8 cellular contexts compared by ENCODE assay signal in genomic region chr4:30720021-30720655, GRCh38. TPM values are rescaled to one million over a fixed set of nuclear protein-coding genes. Genes with fewer than 3 reads are reported as not detected.
DNase-seq lines count a peak whose midpoint lies in the region; ATAC-seq and TF ChIP-seq lines count a peak whose summit lies in the region.

Gene PCDH7, plus strand, starts transcription at chr4:30720369. Its CDS starts 1,054 bp downstream, at chr4:30721423.

- H3K9me3 ChIP-seq in Panc1 (ENCODE audit: control insufficient read depth, insufficient read depth, low read depth, low read length) (no peaks in the 10 kb centered on the region), right lobe of liver (no peaks in the 10 kb centered on the region), stomach (no peaks in the 10 kb centered on the region)

- TF ChIP-seq POLR2A in right lobe of liver (IDR thresholded peaks at IDR 0.05) (no peak), stomach (IDR thresholded peaks at IDR 0.05) (no peak)

- peaks cover 0 to 2% of the 10 kb centered on the region in 2 donors for H3K9me3 Mint-ChIP-seq in effector memory CD8-positive, alpha-beta T cell

- intact Hi-C loops in Panc1 (cut with micrococcal nuclease; ENCODE audit: unreplicated experiment) = no loop called here
- intact Hi-C loops in right lobe of liver (cut with DNase I) = no loop called here
- intact Hi-C loops in stomach (cut with DNase I; ENCODE audit: low total_unique reads) = no loop called here

- peaks cover 3% of the 10 kb centered on the region for H3K4me1 ChIP-seq in Panc1 (ENCODE audit: control insufficient read depth, insufficient read depth, low read length)
- H3K4me1 ChIP-seq in right lobe of liver = peaks cover 0 to 15% (median 0%) of the 10 kb centered on the region in 4 donors
- peaks cover 5 to 64% (median 53%) of the 10 kb centered on the region in 4 donors for H3K4me1 ChIP-seq in stomach

- POLR2A ChIA-PET in Panc1 (lab: Charles Lee) = no interaction called here

- H3K27ac Mint-ChIP-seq in effector memory CD8-positive, alpha-beta T cell = no peak within 1 kb of the TSS

- peaks cover 27 to 54% of the 10 kb centered on the region in 2 donors for H3K27me3 Mint-ChIP-seq in effector memory CD8-positive, alpha-beta T cell

- ATAC-seq in Panc1 = peak; percentile 46
- no peak for ATAC-seq in effector memory CD8-positive, alpha-beta T cell (replicated peaks)
- ATAC-seq in right lobe of liver = peak in 1 of 4 donors; percentile 2

- peaks cover 6 to 9% of the 10 kb centered on the region in 2 donors for H3K4me1 Mint-ChIP-seq in effector memory CD8-positive, alpha-beta T cell (ENCODE audit: low read depth in 2 of 2)

- in situ Hi-C loops in Panc1 (cut with HindIII; ENCODE audit: low pct_unique_long_range_greater_than_20kb, low sequenced_read_pairs) = no loop called here

- peak within 1 kb of the TSS; percentile 81 for H3K27ac ChIP-seq in Panc1 (ENCODE audit: low read length)
- peak within 1 kb of the TSS in 1 of 3 donors; percentile 62 for H3K27ac ChIP-seq in right lobe of liver
- peak within 1 kb of the TSS; percentile 77 to 85 (median 80) for H3K27ac ChIP-seq in stomach

- H3K4me3 Mint-ChIP-seq in effector memory CD8-positive, alpha-beta T cell = peak within 1 kb of the TSS; percentile 22 to 62

- DNase-seq in activated CD8-positive, alpha-beta memory T cell treated with anti-CD3 and anti-CD28 coated beads, Interleukin-2, amount 50 U/mL, for 48 hours = peak; percentile 52
- DNase-seq in activated CD8-positive, alpha-beta memory T cell treated with anti-CD3 and anti-CD28 coated beads for 24 hours = no peak
- DNase-seq in Panc1 (ENCODE audit: low read depth, low spot score) (no peak), right lobe of liver (peak in 1 of 3 donors; percentile 28), stomach (peak; percentile 37), NCI-H2171 treated with DMSO at 0.1 percent for 48 hours (lab: John Stamatoyannopoulos, UW) (no peak), NK-92 (lab: John Stamatoyannopoulos, UW; ENCODE audit: unreplicated experiment) (no peak)
- DNase-seq in effector memory CD8-positive, alpha-beta T cell = no peak

- CTCF ChIA-PET in Panc1 (lab: Charles Lee) = interaction anchor here (0.7 kb wide), 1 partner anchor 208 kb away, joined by 5 read pairs; no protein-coding TSS in a partner anchor

- H3K4me3 ChIP-seq in Panc1 (ENCODE audit: low read depth in 2 of 2, low read length in 2 of 2) (peak within 1 kb of the TSS; percentile 59 to 74), right lobe of liver (peak within 1 kb of the TSS; percentile 16 to 36 (median 32)), stomach (peak within 1 kb of the TSS; percentile 60 to 77 (median 72))

- BruUV-seq in Panc1 (replicated peaks; lab: Mats Ljungman, UMichigan) = no TSS peak

- TF ChIP-seq EP300 in stomach (IDR thresholded peaks at IDR 0.05) = no peak

- no peaks in the 10 kb centered on the region for H3K27me3 ChIP-seq in Panc1 (ENCODE audit: control insufficient read depth, insufficient read depth, low read length)
- H3K27me3 ChIP-seq in right lobe of liver = peaks cover 0 to 7% of the 10 kb centered on the region in 2 donors
- peaks cover 0 to 74% (median 43%) of the 10 kb centered on the region in 3 donors for H3K27me3 ChIP-seq in stomach

- H3K36me3 ChIP-seq in Panc1 (ENCODE audit: control insufficient read depth, insufficient read depth, low read length) (no peaks in the 10 kb centered on the region; the same call in 1 of the 2 replicates), right lobe of liver (no peaks in the 10 kb centered on the region), stomach (no peaks in the 10 kb centered on the region)

- TF ChIP-seq CTCF in Panc1 (IDR thresholded peaks at IDR 0.05) (no peak), right lobe of liver (IDR thresholded peaks at IDR 0.05) (no peak), stomach (IDR thresholded peaks at IDR 0.05) (no peak)

- peaks cover 3% of the 10 kb centered on the region for H3K36me3 Mint-ChIP-seq in effector memory CD8-positive, alpha-beta T cell (ENCODE audit: insufficient read depth)

- under 1% methylated on average over 31 of the region's 43 CpGs for WGBS in right lobe of liver (ENCODE audit: insufficient coverage, low coverage, low lambda C conversion rate, missing lambda C conversion rate)
- 1 to 4% (median 1%) methylated on average over 31 to 43 of the region's 43 CpGs for WGBS in stomach, 5 donors

RNA-seq across cellular contexts. Expression of gene PCDH7, which starts in this region (rescaled TPM):
- total RNA-seq in Panc1 (2021; ENCODE audit: unreplicated experiment) (31.6 TPM), right lobe of liver (1 to 10 TPM in 3 of 6 experiments, under 1 TPM in 3; 0.43 to 2.2 (median 1.1) TPM), stomach (100 to 1,000 TPM in 1 of 5 donors, 10 to 100 TPM in 4; 38.8 to 130 (median 56.0) TPM)
- 22.1 TPM for polyA plus RNA-seq in Panc1 (2012; ENCODE audit: insufficient read length)
- 1 to 10 TPM; 2.3 to 9.1 (median 2.8) TPM for polyA plus RNA-seq in stomach

Comparison
In these comparisons a context has a peak if more than half of its experiments do, and no peak if none do; other contexts are left out.
1. RNA of gene PCDH7 (total RNA-seq): 38.8 to 130 TPM in stomach and 31.6 TPM in Panc1 (single experiment); 0.43 to 2.2 TPM in right lobe of liver; every median in the first group is over 10 times any median in the second.
2. DNase-seq: peak in activated CD8-positive, alpha-beta memory T cell treated with anti-CD3 and anti-CD28 coated beads, Interleukin-2, amount 50 U/mL, for 48 hours (single experiment) and stomach (single experiment); none in activated CD8-positive, alpha-beta memory T cell treated with anti-CD3 and anti-CD28 coated beads for 24 hours (single experiment), Panc1 (single experiment), effector memory CD8-positive, alpha-beta T cell (0 of 3), NCI-H2171 treated with DMSO at 0.1 percent for 48 hours (single experiment) and NK-92 (single experiment).
3. Peak in every context shown above with its lines, with median percentiles within 50 percentile points of each other: H3K4me3 ChIP-seq.